19 cellular contexts compared by ENCODE assay signal in genomic region chr18:44067201-44067600, GRCh38.
"Had no signal": no experiment of that assay in that cellular context is flagged by ENCODE, and none has a peak within 500 bp of the region (broad histone marks: within the 10 kb centered on the region; RNA-seq: fewer than 3 reads in every experiment).

No MANE protein-coding gene starts in this region.

- H3K4me3 ChIP-seq: esophagus squamous epithelium, gastroesophageal sphincter, left lung, lower lobe of right lung, ovary, right atrium auricular region, sigmoid colon, skin epidermis, stomach, thoracic aorta, transverse colon had no signal

- H3K4me1 ChIP-seq: esophagus squamous epithelium, gastroesophageal sphincter, left lung, lower lobe of right lung, right atrium auricular region, sigmoid colon, stomach, transverse colon had no signal

- H3K36me3 ChIP-seq: esophagus squamous epithelium, gastroesophageal sphincter, left lung, lower lobe of right lung, ovary, right atrium auricular region, sigmoid colon, stomach, thoracic aorta, transverse colon had no signal

- H3K9me3 ChIP-seq: esophagus squamous epithelium, gastroesophageal sphincter, left lung, lower lobe of right lung, ovary, right atrium auricular region, sigmoid colon, stomach, thoracic aorta, transverse colon had no signal

- ATAC-seq: gastroesophageal sphincter; left lung; lower lobe of right lung; natural killer cell; stimulated activated naive B cell treated with anti-CD40 and anti-IgM and Interleukin-4, amounts not matched to agents 10 μg/mL and 1 μg/mL and 100 μg/mL, for 72 hours had no signal

- H3K27ac ChIP-seq: esophagus squamous epithelium, gastroesophageal sphincter, left lung, lower lobe of right lung, ovary, right atrium auricular region, sigmoid colon, skin epidermis, stomach, thoracic aorta, transverse colon had no signal

- DNase-seq: esophagus squamous epithelium; foreskin fibroblast; immature natural killer cell; lower lobe of right lung; natural killer cell; nucleus accumbens; ovary; sigmoid colon; stimulated activated CD4-positive, alpha-beta T cell treated with anti-CD3 and anti-CD28 coated beads, Interleukin-2, amount 100 ng/mL, for 24 hours; stimulated activated CD4-positive, alpha-beta T cell treated with anti-CD3 and anti-CD28 coated beads, Interleukin-4, amount 100 ng/mL, for 4 hours; stimulated activated naive B cell treated with anti-CD40 and anti-IgM and Interleukin-4, amounts not matched to agents 10 μg/mL and 1 μg/mL and 100 μg/mL, for 72 hours; stomach; substantia nigra; transverse colon had no signal

- H3K27me3 ChIP-seq: esophagus squamous epithelium, gastroesophageal sphincter, left lung, ovary, right atrium auricular region, sigmoid colon, stomach, transverse colon had no signal
